In the genomic region with DNA sequence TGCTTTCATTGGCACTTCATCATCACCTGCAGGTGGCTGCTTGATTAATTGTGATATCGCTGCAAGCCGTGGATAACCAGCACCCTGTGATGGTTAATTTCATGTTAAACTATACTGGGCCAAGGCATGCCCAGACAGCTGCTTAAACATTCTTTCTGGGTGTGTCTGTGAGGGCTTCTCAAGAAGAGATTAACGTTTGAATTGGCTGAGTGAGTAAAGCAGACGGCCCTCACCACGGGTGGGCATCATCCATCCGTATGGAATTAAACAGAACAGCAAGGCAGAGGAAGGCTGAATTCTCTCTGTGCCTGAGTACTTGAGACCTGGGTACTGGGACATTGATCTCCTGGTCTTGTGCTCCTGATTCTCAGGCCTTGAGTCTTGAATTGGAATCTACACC, we compare ENCODE assay signal across 15 cellular contexts. TPM values are rescaled to one million over a fixed set of nuclear protein-coding genes. Genes with fewer than 3 reads are reported as not detected.
DNase-seq lines count a peak whose midpoint lies in the region; ATAC-seq lines count a peak whose summit lies in the region.
"Had no signal": no experiment of that assay in that cellular context is flagged by ENCODE, and none has a peak within 500 bp of the region (broad histone marks: within the 10 kb centered on the region; RNA-seq: fewer than 3 reads in every experiment).

No MANE protein-coding gene starts in this region.

- H3K4me3 ChIP-seq in mesenchymal stem cell (ENCODE audit: insufficient read depth in 1 of 2, low read depth in 1 of 2, low read length in 2 of 2), result no peak overlapping the region
- H3K4me3 ChIP-seq: coronary artery, transverse colon had no signal

- no peak overlapping the region for H2AFZ ChIP-seq in mesenchymal stem cell (ENCODE audit: low read depth, low read length)

- no peak overlapping the region for H3K18ac ChIP-seq in mesenchymal stem cell (ENCODE audit: low read depth in 1 of 2, low read length in 2 of 2)

- H2AK5ac ChIP-seq in mesenchymal stem cell (ENCODE audit: low read length, severe bottlenecking), result no peak overlapping the region

- H3K9ac ChIP-seq in mesenchymal stem cell (ENCODE audit: low read length), result peak overlapping the region; percentile 37

- no peak overlapping the region for H3K4ac ChIP-seq in mesenchymal stem cell (ENCODE audit: low read depth in 1 of 2, low read length in 2 of 2)

- H3K9me3 ChIP-seq in mesenchymal stem cell (ENCODE audit: control insufficient read depth, low read length), result no peaks in the 10 kb centered on the region
- H3K9me3 ChIP-seq: transverse colon had no signal

- no peaks in the 10 kb centered on the region for H3K9me3 Mint-ChIP-seq in T-helper 1 cell treated with Interleukin-12 subunit alpha and Interleukin-12 subunit beta and Interleukin-4 antibody, amounts not matched to agents 30 μg/mL and 1 μg/mL, for 36 hours
- no peaks in the 10 kb centered on the region for H3K9me3 Mint-ChIP-seq in activated T-helper 1 cell treated with anti-CD3 and anti-CD28 coated beads, Interleukin-12 subunit alpha, Interleukin-12 subunit beta, Interleukin-2, Interleukin-4 antibody, amounts not matched to agents 30 ng/mL and 10 ng/mL and 1 ng/mL, durations not matched to agents 14 hours and 24 hours and 36 hours

- DNase-seq in T-helper 1 cell (no peak), NCI-H146 treated with DMSO at 0.1 percent for 48 hours (lab: John Stamatoyannopoulos, UW; ENCODE audit: unreplicated experiment) (peak; percentile 94), mesenchymal stem cell (no peak), HuH-7.5 (ENCODE audit: low spot score) (no peak)
- DNase-seq in activated T-helper 1 cell treated with anti-CD3 and anti-CD28 coated beads, Interleukin-12 subunit alpha, Interleukin-12 subunit beta, Interleukin-2, Interleukin-4 antibody, amounts not matched to agents 30 ng/mL and 10 ng/mL and 1 ng/mL, durations not matched to agents 14 hours and 24 hours and 36 hours (ENCODE audit: low spot score), result no peak
- DNase-seq: activated CD4-positive, alpha-beta T cell treated with anti-CD3 and anti-CD28 coated beads for 1 hour; NCI-H1048; stimulated activated CD8-positive, alpha-beta memory T cell treated with anti-CD3 and anti-CD28 coated beads, Interleukin-4, amount 100 ng/mL, for 48 hours; transverse colon had no signal

- H4K8ac ChIP-seq in mesenchymal stem cell (ENCODE audit: low read length), result no peak overlapping the region

- H3K27ac ChIP-seq in mesenchymal stem cell (ENCODE audit: low read length, poor library complexity, severe bottlenecking), result no peak overlapping the region
- H3K27ac ChIP-seq: coronary artery, transverse colon had no signal

- H3K23ac ChIP-seq in mesenchymal stem cell (ENCODE audit: low read length in 2 of 2), result no peak overlapping the region

- 92% methylated on average over 6 of the region's 6 CpGs for WGBS in mesenchymal stem cell

- H3K36me3 Mint-ChIP-seq in T-helper 1 cell treated with Interleukin-12 subunit alpha and Interleukin-12 subunit beta and Interleukin-4 antibody, amounts not matched to agents 30 μg/mL and 1 μg/mL, for 36 hours (ENCODE audit: low read depth), result peaks cover 22% of the 10 kb centered on the region
- H3K36me3 Mint-ChIP-seq in activated T-helper 1 cell treated with anti-CD3 and anti-CD28 coated beads, Interleukin-12 subunit alpha, Interleukin-12 subunit beta, Interleukin-2, Interleukin-4 antibody, amounts not matched to agents 30 ng/mL and 10 ng/mL and 1 ng/mL, durations not matched to agents 14 hours and 24 hours and 36 hours (ENCODE audit: low read depth), result peaks cover 21% of the 10 kb centered on the region

- H3K14ac ChIP-seq in mesenchymal stem cell (ENCODE audit: low read length in 2 of 2), result no peak overlapping the region

- peaks cover 41% of the 10 kb centered on the region for H3K4me1 Mint-ChIP-seq in T-helper 1 cell treated with Interleukin-12 subunit alpha and Interleukin-12 subunit beta and Interleukin-4 antibody, amounts not matched to agents 30 μg/mL and 1 μg/mL, for 36 hours (ENCODE audit: low read depth)
- H3K4me1 Mint-ChIP-seq in activated T-helper 1 cell treated with anti-CD3 and anti-CD28 coated beads, Interleukin-12 subunit alpha, Interleukin-12 subunit beta, Interleukin-2, Interleukin-4 antibody, amounts not matched to agents 30 ng/mL and 10 ng/mL and 1 ng/mL, durations not matched to agents 14 hours and 24 hours and 36 hours (ENCODE audit: low read depth), result peaks cover 55% of the 10 kb centered on the region

- no peak for ATAC-seq in esophagus mucosa
- ATAC-seq in GM21390 (IDR thresholded peaks at IDR 0.05; ENCODE audit: unreplicated experiment), result no peak

- H3K27me3 ChIP-seq in mesenchymal stem cell (ENCODE audit: control insufficient read depth in 1 of 2, insufficient read depth in 1 of 2, low read length in 2 of 2), result no peaks in the 10 kb centered on the region
- H3K27me3 ChIP-seq: transverse colon had no signal

- H3K4me2 ChIP-seq in mesenchymal stem cell (ENCODE audit: low read length, poor library complexity, severe bottlenecking), result no peak overlapping the region

- H3K4me1 ChIP-seq in mesenchymal stem cell (ENCODE audit: control insufficient read depth, insufficient read depth, low read depth, low read length), result peaks cover 12% of the 10 kb centered on the region

- H2BK5ac ChIP-seq in mesenchymal stem cell (ENCODE audit: low read depth, low read length, poor library complexity, severe bottlenecking), result no peak overlapping the region

- intact Hi-C loops in activated T-helper 1 cell treated with anti-CD3 and anti-CD28 coated beads, Interleukin-12 subunit alpha, Interleukin-12 subunit beta, Interleukin-2, Interleukin-4 antibody, amounts not matched to agents 30 ng/mL and 10 ng/mL and 1 ng/mL, durations not matched to agents 14 hours and 24 hours and 36 hours (cut with micrococcal nuclease), result no loop called here

- no peak overlapping the region for H2BK120ac ChIP-seq in mesenchymal stem cell (ENCODE audit: low read depth, low read length)

- peak overlapping the region; percentile 68 for H3K4me3 Mint-ChIP-seq in T-helper 1 cell treated with Interleukin-12 subunit alpha and Interleukin-12 subunit beta and Interleukin-4 antibody, amounts not matched to agents 30 μg/mL and 1 μg/mL, for 36 hours
- peak overlapping the region; percentile 68 for H3K4me3 Mint-ChIP-seq in activated T-helper 1 cell treated with anti-CD3 and anti-CD28 coated beads, Interleukin-12 subunit alpha, Interleukin-12 subunit beta, Interleukin-2, Interleukin-4 antibody, amounts not matched to agents 30 ng/mL and 10 ng/mL and 1 ng/mL, durations not matched to agents 14 hours and 24 hours and 36 hours

- no peak overlapping the region for H2BK12ac ChIP-seq in mesenchymal stem cell (ENCODE audit: low read length in 2 of 2)

- H3K27ac Mint-ChIP-seq in T-helper 1 cell treated with Interleukin-12 subunit alpha and Interleukin-12 subunit beta and Interleukin-4 antibody, amounts not matched to agents 30 μg/mL and 1 μg/mL, for 36 hours, result no peak overlapping the region
- H3K27ac Mint-ChIP-seq in activated T-helper 1 cell treated with anti-CD3 and anti-CD28 coated beads, Interleukin-12 subunit alpha, Interleukin-12 subunit beta, Interleukin-2, Interleukin-4 antibody, amounts not matched to agents 30 ng/mL and 10 ng/mL and 1 ng/mL, durations not matched to agents 14 hours and 24 hours and 36 hours, result peak overlapping the region; percentile 40
- H3K27ac Mint-ChIP-seq: progenitor cell of endocrine pancreas had no signal

- no peak overlapping the region for H4K91ac ChIP-seq in mesenchymal stem cell (ENCODE audit: low read length)

- H3K36me3 ChIP-seq in mesenchymal stem cell (ENCODE audit: control insufficient read depth in 1 of 2, insufficient read depth in 2 of 2, low read depth in 1 of 2, low read length in 2 of 2), result peaks cover 39 to 41% of the 10 kb centered on the region in 2 experiments
- H3K36me3 ChIP-seq: transverse colon had no signal

- no peak overlapping the region for H2BK15ac ChIP-seq in mesenchymal stem cell (ENCODE audit: low read depth, poor library complexity, severe bottlenecking)

- no peaks in the 10 kb centered on the region for H3K27me3 Mint-ChIP-seq in T-helper 1 cell treated with Interleukin-12 subunit alpha and Interleukin-12 subunit beta and Interleukin-4 antibody, amounts not matched to agents 30 μg/mL and 1 μg/mL, for 36 hours (ENCODE audit: low read depth)
- H3K27me3 Mint-ChIP-seq in activated T-helper 1 cell treated with anti-CD3 and anti-CD28 coated beads, Interleukin-12 subunit alpha, Interleukin-12 subunit beta, Interleukin-2, Interleukin-4 antibody, amounts not matched to agents 30 ng/mL and 10 ng/mL and 1 ng/mL, durations not matched to agents 14 hours and 24 hours and 36 hours (ENCODE audit: insufficient read depth), result no peaks in the 10 kb centered on the region
- H3K27me3 Mint-ChIP-seq: progenitor cell of endocrine pancreas had no signal

- peaks cover 12% of the 10 kb centered on the region for H3K79me1 ChIP-seq in mesenchymal stem cell (replicated peaks; ENCODE audit: low read length, poor library complexity, severe bottlenecking)

RNA-seq across cellular contexts. Expression of a gene that starts 7.1 kb away (rescaled TPM):
- 9.6 and 12.4 TPM in 2 replicates for total RNA-seq in activated T-helper 1 cell treated with anti-CD3 and anti-CD28 coated beads, Interleukin-12 subunit alpha, Interleukin-12 subunit beta, Interleukin-2, Interleukin-4 antibody, amounts not matched to agents 30 ng/mL and 10 ng/mL and 1 ng/mL, durations not matched to agents 14 hours and 24 hours and 36 hours
- 6.1 TPM for polyA plus RNA-seq in mesenchymal stem cell (2013, experiment 1 of 2)
- polyA plus RNA-seq in mesenchymal stem cell (2013, experiment 2 of 2), result 5.7 TPM
- total RNA-seq in esophagus mucosa, result 9.7 TPM

RNA-seq across cellular contexts. Expression of a gene that starts 15.4 kb away (rescaled TPM):
- total RNA-seq in activated T-helper 1 cell treated with anti-CD3 and anti-CD28 coated beads, Interleukin-12 subunit alpha, Interleukin-12 subunit beta, Interleukin-2, Interleukin-4 antibody, amounts not matched to agents 30 ng/mL and 10 ng/mL and 1 ng/mL, durations not matched to agents 14 hours and 24 hours and 36 hours, result 0.15 and 0.39 TPM in 2 replicates
- polyA plus RNA-seq in mesenchymal stem cell (2013, experiment 1 of 2), result 8.4 TPM
- polyA plus RNA-seq in mesenchymal stem cell (2013, experiment 2 of 2), result 8.1 TPM
- total RNA-seq in esophagus mucosa, result 5.6 TPM

RNA-seq across cellular contexts. Expression of a gene that starts 28.7 kb away (rescaled TPM):
- 0.07 TPM in 1 of 2 replicates, not detected in the other for total RNA-seq in activated T-helper 1 cell treated with anti-CD3 and anti-CD28 coated beads, Interleukin-12 subunit alpha, Interleukin-12 subunit beta, Interleukin-2, Interleukin-4 antibody, amounts not matched to agents 30 ng/mL and 10 ng/mL and 1 ng/mL, durations not matched to agents 14 hours and 24 hours and 36 hours
- polyA plus RNA-seq in mesenchymal stem cell (2013, experiment 1 of 2), result not detected
- not detected for polyA plus RNA-seq in mesenchymal stem cell (2013, experiment 2 of 2)
- total RNA-seq in esophagus mucosa, result not detected
- total RNA-seq: transverse colon had no signal
- polyA plus RNA-seq: adipose tissue had no signal
